In the genomic region with DNA sequence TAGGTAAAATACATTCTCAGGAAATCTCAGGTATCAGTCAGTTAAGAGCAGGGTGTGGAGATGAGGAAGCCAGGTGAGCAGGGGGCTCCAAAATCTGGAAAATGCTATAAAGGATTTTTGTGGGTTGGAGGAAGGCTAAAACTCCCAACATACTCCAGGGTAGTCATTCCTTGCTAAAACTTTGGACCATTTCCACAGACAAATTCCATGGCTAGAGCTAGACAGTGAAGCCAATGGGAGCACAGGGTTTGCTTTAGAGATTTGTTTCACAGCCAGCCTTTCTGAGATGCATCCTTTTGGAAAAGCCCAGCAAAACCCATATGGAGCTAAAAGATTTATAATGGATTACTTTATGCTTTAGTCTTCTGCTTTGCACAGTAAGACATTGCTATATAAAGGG, we compare ENCODE assay signal across 15 cellular contexts.
DNase-seq lines count a peak whose midpoint lies in the region; FAIRE-seq and TF ChIP-seq lines count a peak whose summit lies in the region.
"Had no signal": no experiment of that assay in that cellular context is flagged by ENCODE, and none has a peak within 500 bp of the region (broad histone marks: within the 10 kb centered on the region; RNA-seq: fewer than 3 reads in every experiment).

No MANE protein-coding gene starts in this region.

- H3K27ac ChIP-seq in vagina, result peak overlapping the region; percentile 70
- H3K27ac ChIP-seq in testis, result peak overlapping the region in 1 of 2 donors; percentile 74
- H3K27ac ChIP-seq: HL-60 had no signal

- peak overlapping the region; percentile 11 for H3K27ac Mint-ChIP-seq in osteocyte (ENCODE audit: unreplicated experiment)
- H3K27ac Mint-ChIP-seq: CD4-positive, alpha-beta T cell; stimulated activated naive CD8-positive, alpha-beta T cell treated with anti-CD3 and anti-CD28 coated beads, Interleukin-15, amount 100 ng/mL, for 72 hours had no signal

- H3K36me3 ChIP-seq in vagina (no peaks in the 10 kb centered on the region), testis (ENCODE audit: low read depth, missing control alignments) (no peaks in the 10 kb centered on the region)

- no peaks in the 10 kb centered on the region for H3K36me3 Mint-ChIP-seq in osteocyte (ENCODE audit: unreplicated experiment)

- no peak for FAIRE-seq in frontal cortex (lab: Jason Lieb, UNC)
- FAIRE-seq: GM12891 had no signal

- H3K4me3 Mint-ChIP-seq in osteocyte (ENCODE audit: unreplicated experiment), result no peak overlapping the region
- H3K4me3 Mint-ChIP-seq: CD4-positive, alpha-beta T cell; neural crest cell; stimulated activated naive CD8-positive, alpha-beta T cell treated with anti-CD3 and anti-CD28 coated beads, Interleukin-15, amount 100 ng/mL, for 72 hours had no signal

- no peaks in the 10 kb centered on the region for H3K9me3 Mint-ChIP-seq in osteocyte (ENCODE audit: unreplicated experiment)
- H3K9me3 Mint-ChIP-seq: CD4-positive, alpha-beta T cell; stimulated activated naive CD8-positive, alpha-beta T cell treated with anti-CD3 and anti-CD28 coated beads, Interleukin-15, amount 100 ng/mL, for 72 hours had no signal

- intact Hi-C loops in vagina (cut with DNase I) (loop anchor here (5.0 kb wide), 1 partner anchor 59 kb away; no protein-coding TSS in a partner anchor), testis (cut with DNase I; ENCODE audit: low total_unique reads) (no loop called here)

- H3K4me1 ChIP-seq in vagina (peaks cover 55% of the 10 kb centered on the region), testis (peaks cover 20% of the 10 kb centered on the region)

- TF ChIP-seq POLR2A in vagina (IDR thresholded peaks at IDR 0.05) (no peak), testis (IDR thresholded peaks at IDR 0.05) (no peak)

- DNase-seq in NCI-H226 (peak; percentile 27), fibroblast of peridontal ligament (ENCODE audit: extremely low read depth) (peak; percentile 90), osteocyte (ENCODE audit: extremely low spot score, unreplicated experiment) (no peak), vagina (ENCODE audit: extremely low spot score in 2 of 2) (no peak), testis (no peak), frontal cortex (ENCODE audit: low spot score in 2 of 2) (no peak), NCI-H2227 treated with DMSO at 0.1 percent for 48 hours (lab: John Stamatoyannopoulos, UW) (no peak)
- DNase-seq: activated CD4-positive, CD25-positive, alpha-beta regulatory T cell; activated naive CD4-positive, alpha-beta T cell treated with anti-CD3 and anti-CD28 coated beads, Interleukin-2, amount 50 U/mL, for 16 hours; CD4-positive, alpha-beta T cell; NCI-H1436 treated with DMSO at 0.1 percent for 48 hours; stimulated activated naive CD8-positive, alpha-beta T cell treated with anti-CD3 and anti-CD28 coated beads, Interleukin-15, amount 100 ng/mL, for 72 hours had no signal

- TF ChIP-seq CTCF in osteocyte (IDR thresholded peaks at IDR 0.05) (no peak), vagina (IDR thresholded peaks at IDR 0.05) (no peak), testis (IDR thresholded peaks at IDR 0.05) (no peak)

- H3K27me3 ChIP-seq in vagina (no peaks in the 10 kb centered on the region), testis (no peaks in the 10 kb centered on the region)

- H3K4me3 ChIP-seq in vagina (no peak overlapping the region), testis (no peak overlapping the region)

- H3K4me1 Mint-ChIP-seq in osteocyte (ENCODE audit: unreplicated experiment), result peaks cover 34% of the 10 kb centered on the region

- no peaks in the 10 kb centered on the region for H3K27me3 Mint-ChIP-seq in osteocyte (ENCODE audit: unreplicated experiment)

- H3K9me3 ChIP-seq in vagina (no peaks in the 10 kb centered on the region), testis (no peaks in the 10 kb centered on the region)

Comparison
In these comparisons a context has a peak if more than half of its experiments do, and no peak if none do; other contexts are left out.
1. DNase-seq: peak in NCI-H226 (single experiment) and fibroblast of peridontal ligament (single experiment); none in osteocyte (single experiment), vagina (0 of 2), testis (single experiment), frontal cortex (0 of 2) and NCI-H2227 treated with DMSO at 0.1 percent for 48 hours (single experiment).